Comparison of ENCODE assay signal across 20 cellular contexts in genomic region chr20:64075556-64075955, GRCh38. TPM values are rescaled to one million over a fixed set of nuclear protein-coding genes. Genes with fewer than 3 reads are reported as not detected.
DNase-seq lines count a peak whose midpoint lies in the region; ATAC-seq, FAIRE-seq and TF ChIP-seq lines count a peak whose summit lies in the region.
"Had no signal": no experiment of that assay in that cellular context is flagged by ENCODE, and none has a peak within 500 bp of the region (broad histone marks: within the 10 kb centered on the region; RNA-seq: fewer than 3 reads in every experiment).

No MANE protein-coding gene starts in this region.

- H3K79me2 ChIP-seq in GM12878 (ENCODE audit: control insufficient read depth, insufficient read depth, low read length): peaks cover 30% of the 10 kb centered on the region

- BruUV-seq in GM12878 (replicated peaks; lab: Mats Ljungman, UMichigan): TSS peak; percentile 26

- DNase-seq in activated T-cell treated with anti-CD3 and anti-CD28 coated beads, Interleukin-2, amount 50 U/mL, for 24 hours: no peak
- DNase-seq in activated T-cell treated with anti-CD3 and anti-CD28 coated beads for 4 hours: no peak
- no peak for DNase-seq in GM12878 (ENCODE audit: low read depth, low spot score)
- DNase-seq in stimulated activated effector memory CD8-positive, alpha-beta T cell treated with anti-CD3 and anti-CD28 coated beads, Interleukin-12 subunit alpha, Interleukin-12 subunit beta, amount 100 ng/mL, for 72 hours (ENCODE audit: low spot score in 2 of 2): no peak
- DNase-seq in NCI-H1048 (lab: John Stamatoyannopoulos, UW): no peak
- no peak for DNase-seq in transverse colon
- DNase-seq: Calu3; CD4-positive, CD25-positive, alpha-beta regulatory T cell; DMS53; MV-4-11; NCI-H1436; NCI-H2029; NCI-H2171; NCI-H446 treated with DMSO at 0.1 percent for 48 hours; NCI-H748 treated with DMSO at 0.1 percent for 48 hours; OCI-M1 had no signal

- H3K27me3 ChIP-seq in GM12878 (replicated peaks in 1 of 2; ENCODE audit: control insufficient read depth in 2 of 2, insufficient read depth in 2 of 2, low read length in 1 of 2): no peaks in the 10 kb centered on the region
- peaks cover 13% of the 10 kb centered on the region for H3K27me3 ChIP-seq in transverse colon

- SMC1A ChIA-PET in GM12878 (lab: Charles Lee; ENCODE audit: uncharacterized antibody, unreplicated experiment): interaction anchor here (2.8 kb wide), 1 partner anchor 9 kb away, joined by 10 read pairs; no protein-coding TSS in a partner anchor

- RAD21 ChIA-PET in GM12878 (lab: Charles Lee; ENCODE audit: unreplicated experiment): interaction anchor here (0.6 to 1.8 kb wide), 3 partner anchors 26 to 63 kb away, joined by 4 to 5 read pairs (median 4); no protein-coding TSS in a partner anchor

- H3K36me3 ChIP-seq in GM12878 (ENCODE audit: control insufficient read depth in 2 of 2, insufficient read depth in 2 of 2, low read length in 1 of 2) (peaks cover 3 to 22% of the 10 kb centered on the region in 2 experiments), transverse colon (no peaks in the 10 kb centered on the region)

- H3K27ac ChIP-seq in GM12878 (ENCODE audit: control insufficient read depth, insufficient read depth) (no peak overlapping the region), transverse colon (no peak overlapping the region)
- H3K27ac ChIP-seq: A549 had no signal

- no peak for FAIRE-seq in GM12878 (lab: Jason Lieb, UNC)
- FAIRE-seq: A549 had no signal

- H3K4me2 ChIP-seq in GM12878 (ENCODE audit: control insufficient read depth, insufficient read depth): no peak overlapping the region
- H3K4me2 ChIP-seq: A549 had no signal

- intact Hi-C loops in GM12878 (cut with micrococcal nuclease; ENCODE audit: unreplicated experiment) (no loop called here), transverse colon (cut with DNase I; ENCODE audit: low total_unique reads) (no loop called here)

- no peaks in the 10 kb centered on the region for H4K20me1 ChIP-seq in GM12878 (ENCODE audit: control insufficient read depth, insufficient read depth)

- H3K4me3 Mint-ChIP-seq in activated T-cell treated with anti-CD3 and anti-CD28 coated beads, Interleukin-2, amount 50 U/mL, for 24 hours: no peak overlapping the region
- peak overlapping the region in 3 of 4 donors; percentile 53 to 83 (median 76) for H3K4me3 Mint-ChIP-seq in IgD-negative memory B cell
- peak overlapping the region; percentile 91 for H3K4me3 Mint-ChIP-seq in stimulated activated effector memory CD8-positive, alpha-beta T cell treated with anti-CD3 and anti-CD28 coated beads, Interleukin-12 subunit alpha, Interleukin-12 subunit beta, amount 100 ng/mL, for 72 hours

- ATAC-seq in GM12878 (no peak), GM18505 (IDR thresholded peaks at IDR 0.05; ENCODE audit: unreplicated experiment) (no peak)
- ATAC-seq in stimulated activated effector memory CD8-positive, alpha-beta T cell treated with anti-CD3 and anti-CD28 coated beads, Interleukin-12 subunit alpha, Interleukin-12 subunit beta, amount 100 ng/mL, for 72 hours: no peak
- ATAC-seq: A549 had no signal

- no peak overlapping the region for H3K9ac ChIP-seq in GM12878 (ENCODE audit: control insufficient read depth, insufficient read depth, low read length)

- no peak overlapping the region for H2AFZ ChIP-seq in GM12878 (ENCODE audit: control insufficient read depth, low read depth, low read length)

- no peak for TF ChIP-seq CTCF in GM12878 (IDR thresholded peaks at IDR 0.05 in 2 of 3, conservative IDR thresholded peaks at IDR 0.05 in 1 of 3; ENCODE audit: control insufficient read depth in 2 of 3, extremely low read depth in 1 of 3, insufficient read depth in 1 of 3, low read depth in 3 of 3, low read length in 3 of 3)
- TF ChIP-seq CTCF in transverse colon (IDR thresholded peaks at IDR 0.05): no peak

- in situ Hi-C loops in GM12878 (cut with MboI): no loop called here
- in situ Hi-C loops in transverse colon (cut with MboI; ENCODE audit: low pct_ligation_motif_present in 1 of 4, low pct_unique_long_range_greater_than_20kb in 1 of 4, low sequenced_read_pairs in 3 of 4): no loop called here

- peak overlapping the region; percentile 79 for H3K27ac Mint-ChIP-seq in activated T-cell treated with anti-CD3 and anti-CD28 coated beads, Interleukin-2, amount 50 U/mL, for 24 hours
- peak overlapping the region in 2 of 3 donors; percentile 13 to 46 for H3K27ac Mint-ChIP-seq in IgD-negative memory B cell
- H3K27ac Mint-ChIP-seq in stimulated activated effector memory CD8-positive, alpha-beta T cell treated with anti-CD3 and anti-CD28 coated beads, Interleukin-12 subunit alpha, Interleukin-12 subunit beta, amount 100 ng/mL, for 72 hours: peak overlapping the region; percentile 37

- peaks cover 48% of the 10 kb centered on the region for H3K36me3 Mint-ChIP-seq in activated T-cell treated with anti-CD3 and anti-CD28 coated beads, Interleukin-2, amount 50 U/mL, for 24 hours (ENCODE audit: low read depth)
- peaks cover 4% of the 10 kb centered on the region for H3K36me3 Mint-ChIP-seq in IgD-negative memory B cell
- H3K36me3 Mint-ChIP-seq in stimulated activated effector memory CD8-positive, alpha-beta T cell treated with anti-CD3 and anti-CD28 coated beads, Interleukin-12 subunit alpha, Interleukin-12 subunit beta, amount 100 ng/mL, for 72 hours: peaks cover 54% of the 10 kb centered on the region

- no peaks in the 10 kb centered on the region for H3K9me3 ChIP-seq in GM12878 (replicated peaks; ENCODE audit: control insufficient read depth, insufficient read depth, low read length)
- no peaks in the 10 kb centered on the region for H3K9me3 ChIP-seq in transverse colon
- H3K9me3 ChIP-seq: A549, HAP-1 had no signal

- H3K4me1 Mint-ChIP-seq in activated T-cell treated with anti-CD3 and anti-CD28 coated beads, Interleukin-2, amount 50 U/mL, for 24 hours (ENCODE audit: low read depth): peaks cover 27% of the 10 kb centered on the region
- H3K4me1 Mint-ChIP-seq in IgD-negative memory B cell: peaks cover 5 to 12% (median 9%) of the 10 kb centered on the region in 3 donors
- H3K4me1 Mint-ChIP-seq in stimulated activated effector memory CD8-positive, alpha-beta T cell treated with anti-CD3 and anti-CD28 coated beads, Interleukin-12 subunit alpha, Interleukin-12 subunit beta, amount 100 ng/mL, for 72 hours: peaks cover 36% of the 10 kb centered on the region

- no peaks in the 10 kb centered on the region for H3K9me3 Mint-ChIP-seq in activated T-cell treated with anti-CD3 and anti-CD28 coated beads, Interleukin-2, amount 50 U/mL, for 24 hours
- no peaks in the 10 kb centered on the region for H3K9me3 Mint-ChIP-seq in IgD-negative memory B cell
- no peaks in the 10 kb centered on the region for H3K9me3 Mint-ChIP-seq in stimulated activated effector memory CD8-positive, alpha-beta T cell treated with anti-CD3 and anti-CD28 coated beads, Interleukin-12 subunit alpha, Interleukin-12 subunit beta, amount 100 ng/mL, for 72 hours
- H3K9me3 Mint-ChIP-seq: CD4-positive, CD25-positive, alpha-beta regulatory T cell had no signal

- H3K27me3 Mint-ChIP-seq in activated T-cell treated with anti-CD3 and anti-CD28 coated beads, Interleukin-2, amount 50 U/mL, for 24 hours: no peaks in the 10 kb centered on the region
- no peaks in the 10 kb centered on the region for H3K27me3 Mint-ChIP-seq in IgD-negative memory B cell
- H3K27me3 Mint-ChIP-seq: CD4-positive, CD25-positive, alpha-beta regulatory T cell had no signal

- CTCF ChIA-PET in GM12878 (lab: Yijun Ruan, JAX): no interaction called here

- TF ChIP-seq RAD21 in GM12878 (IDR thresholded peaks at IDR 0.05; ENCODE audit: insufficient read depth, low read depth, low read length): no peak

- TF ChIP-seq EP300 in GM12878 (IDR thresholded peaks at IDR 0.05; ENCODE audit: borderline replicate concordance in 1 of 2, control insufficient read depth in 1 of 2, low read depth in 2 of 2, low read length in 2 of 2) (no peak), transverse colon (IDR thresholded peaks at IDR 0.05; ENCODE audit: low read depth) (no peak)

- 78% methylated on average over 8 of the region's 12 CpGs for WGBS in GM12878 (ENCODE audit: insufficient coverage, insufficient replicate concordance, low lambda C conversion rate, missing lambda C conversion rate)
- 88% methylated on average over 12 of the region's 12 CpGs; no CpG with 5 or more reads in 1 of the 2 donors for WGBS in transverse colon (ENCODE audit: low coverage in 1 of 2), 2 donors

- POLR2A ChIA-PET in GM12878 (lab: Charles Lee): interaction anchor here (1.2 to 2.5 kb wide), 3 partner anchors 11 to 37 kb away, joined by 3 to 10 read pairs (median 4); no protein-coding TSS in a partner anchor

- H3K4me3 ChIP-seq in GM12878 (no peak overlapping the region), transverse colon (no peak overlapping the region)
- H3K4me3 ChIP-seq: A549, HAP-1 had no signal

- peaks cover 18% of the 10 kb centered on the region; the same call in 1 of the 2 replicates for H3K4me1 ChIP-seq in GM12878 (ENCODE audit: control insufficient read depth, insufficient read depth, low read length)
- peaks cover 9 to 19% (median 15%) of the 10 kb centered on the region in 4 donors for H3K4me1 ChIP-seq in transverse colon

- TF ChIP-seq POLR2A in GM12878 (IDR thresholded peaks at IDR 0.05; ENCODE audit: low read depth, low read length): no peak
- TF ChIP-seq POLR2A in transverse colon (IDR thresholded peaks at IDR 0.05): no peak
- no peak for TF ChIP-seq POLR2A in GM18505 (IDR thresholded peaks at IDR 0.05; ENCODE audit: borderline replicate concordance, extremely low read depth, insufficient read depth, insufficient read length)

RNA-seq across cellular contexts. Expression of gene RGS19, which starts 3.8 kb away (rescaled TPM):
- polyA plus RNA-seq in IgD-negative memory B cell: 202 TPM
- total RNA-seq in GM12878 (2013; cell fraction: nucleolus; rRNA removed): 36.2 and 39.2 TPM in 2 replicates
- total RNA-seq in GM12878 (2014; rRNA removed): 56.0 and 62.4 TPM in 2 replicates
- 15.2 and 15.3 TPM in 2 replicates for total RNA-seq in GM12878 (2014; rRNA removed; fragmentation: Illumina TruSeq; extraction: Trizol)
- total RNA-seq in GM12878 (2021): 47.1 and 51.0 TPM in 2 replicates
- polyA plus RNA-seq in GM12878 (2011; ENCODE audit: low read depth): 7.5 TPM
- polyA plus RNA-seq in GM12878 (2011; rRNA removed): 22.6 and 34.7 TPM in 2 replicates
- 51.6 and 94.5 TPM in 2 replicates for polyA plus RNA-seq in GM12878 (2011; cell fraction: cytosol; rRNA removed)
- polyA plus RNA-seq in GM12878 (2011; cell fraction: nucleus; rRNA removed): 56.1 and 57.8 TPM in 2 replicates
- 39.7 and 39.8 TPM in 2 replicates for polyA plus RNA-seq in GM12878 (2012)
- polyA plus RNA-seq in GM12878 (2014; fragmentation: Illumina TruSeq; extraction: Trizol): 4.7 and 9.6 TPM in 2 replicates
- polyA plus RNA-seq in GM12878 (2014; fragmentation: Nextera tagmentation; extraction: Ambion mirVana): 1 to 10 TPM in 1 of 2 experiments, under 1 TPM in 1; 0.82 to 3.3 TPM
- polyA plus RNA-seq in GM12878 (2014; rRNA removed): 61.4 and 64.3 TPM in 2 replicates
- polyA plus RNA-seq in GM12878 (2016; fragmentation: Nextera tagmentation; extraction: Ambion mirVana): 10 to 100 TPM; 45.0 to 53.5 TPM
- 21.4 and 38.2 TPM in 2 replicates for polyA minus RNA-seq in GM12878 (2011; rRNA and poly(A)+ RNA removed)
- 21.9 and 23.7 TPM in 2 replicates for polyA minus RNA-seq in GM12878 (2011; cell fraction: cytosol; rRNA and poly(A)+ RNA removed)
- polyA minus RNA-seq in GM12878 (2011; cell fraction: nucleus; rRNA and poly(A)+ RNA removed): 14.7 and 21.8 TPM in 2 replicates
- total RNA-seq in transverse colon: 10 to 100 TPM in 2 of 4 donors, 1 to 10 TPM in 1, not detected in 1; 5.5 to 37.4 (median 10.8) TPM

RNA-seq across cellular contexts. Expression of gene OPRL1, which starts 4.3 kb away (rescaled TPM):
- polyA plus RNA-seq in IgD-negative memory B cell (3.7 TPM), GM12878 (2011; rRNA removed) (0.14 and 0.38 TPM in 2 replicates), GM12878 (2014; fragmentation: Illumina TruSeq; extraction: Trizol) (0.15 TPM in 1 of 2 replicates, not detected in the other), GM12878 (2014; fragmentation: Nextera tagmentation; extraction: Ambion mirVana) (under 1 TPM in 1 of 2 experiments, not detected in 1; 0.04 TPM), GM12878 (2014; rRNA removed) (0.27 and 0.36 TPM in 2 replicates), GM12878 (2016; fragmentation: Nextera tagmentation; extraction: Ambion mirVana) (under 1 TPM; 0.12 to 0.24 TPM)
- 0.69 and 0.71 TPM in 2 replicates for total RNA-seq in GM12878 (2013; cell fraction: nucleolus; rRNA removed)
- total RNA-seq in GM12878 (2014; rRNA removed) (0.34 and 0.38 TPM in 2 replicates), GM12878 (2014; rRNA removed; fragmentation: Illumina TruSeq; extraction: Trizol) (0.09 and 0.14 TPM in 2 replicates), GM12878 (2021) (0.41 and 0.51 TPM in 2 replicates), transverse colon (under 1 TPM in 2 of 4 donors, not detected in 2; 0.14 to 0.32 TPM)
- polyA plus RNA-seq in GM12878 (2011; ENCODE audit: low read depth): 0.29 TPM
- 0.42 and 0.48 TPM in 2 replicates for polyA plus RNA-seq in GM12878 (2011; cell fraction: cytosol; rRNA removed)
- 0.97 and 1.1 TPM in 2 replicates for polyA plus RNA-seq in GM12878 (2011; cell fraction: nucleus; rRNA removed)
- 0.58 and 0.86 TPM in 2 replicates for polyA plus RNA-seq in GM12878 (2012)
- 0.37 and 0.88 TPM in 2 replicates for polyA minus RNA-seq in GM12878 (2011; rRNA and poly(A)+ RNA removed)
- polyA minus RNA-seq in GM12878 (2011; cell fraction: cytosol; rRNA and poly(A)+ RNA removed): 0.31 TPM in 1 of 2 replicates, not detected in the other
- polyA minus RNA-seq in GM12878 (2011; cell fraction: nucleus; rRNA and poly(A)+ RNA removed): 0.19 and 0.24 TPM in 2 replicates

RNA-seq across cellular contexts. Expression of gene LKAAEAR1, which starts 8.6 kb away (rescaled TPM):
- polyA plus RNA-seq in IgD-negative memory B cell (0.83 TPM), GM12878 (2011; rRNA removed) (not detected in 2 replicates), GM12878 (2014; fragmentation: Illumina TruSeq; extraction: Trizol) (not detected in 2 replicates), GM12878 (2014; fragmentation: Nextera tagmentation; extraction: Ambion mirVana) (not detected), GM12878 (2014; rRNA removed) (not detected in 2 replicates), GM12878 (2016; fragmentation: Nextera tagmentation; extraction: Ambion mirVana) (not detected)
- total RNA-seq in GM12878 (2013; cell fraction: nucleolus; rRNA removed): not detected in 2 replicates
- total RNA-seq in GM12878 (2014; rRNA removed) (not detected in 2 replicates), GM12878 (2014; rRNA removed; fragmentation: Illumina TruSeq; extraction: Trizol) (not detected in 2 replicates), GM12878 (2021) (not detected in 2 replicates), transverse colon (not detected)
- not detected for polyA plus RNA-seq in GM12878 (2011; ENCODE audit: low read depth)
- polyA plus RNA-seq in GM12878 (2011; cell fraction: cytosol; rRNA removed): not detected in 2 replicates
- not detected in 2 replicates for polyA plus RNA-seq in GM12878 (2011; cell fraction: nucleus; rRNA removed)
- polyA plus RNA-seq in GM12878 (2012): not detected in 2 replicates
- polyA minus RNA-seq in GM12878 (2011; rRNA and poly(A)+ RNA removed): not detected in 2 replicates
- not detected in 2 replicates for polyA minus RNA-seq in GM12878 (2011; cell fraction: cytosol; rRNA and poly(A)+ RNA removed)
- not detected in 2 replicates for polyA minus RNA-seq in GM12878 (2011; cell fraction: nucleus; rRNA and poly(A)+ RNA removed)
- total RNA-seq: Calu3; CD4-positive, CD25-positive, alpha-beta regulatory T cell had no signal

RNA-seq across cellular contexts. Expression of gene TCEA2, which starts 12.6 kb away (rescaled TPM):
- 41.3 TPM for polyA plus RNA-seq in IgD-negative memory B cell
- total RNA-seq in GM12878 (2013; cell fraction: nucleolus; rRNA removed): 10.1 and 12.7 TPM in 2 replicates
- 13.4 and 17.2 TPM in 2 replicates for total RNA-seq in GM12878 (2014; rRNA removed)
- 8.8 and 9.3 TPM in 2 replicates for total RNA-seq in GM12878 (2014; rRNA removed; fragmentation: Illumina TruSeq; extraction: Trizol)
- 38.0 and 42.5 TPM in 2 replicates for total RNA-seq in GM12878 (2021)
- polyA plus RNA-seq in GM12878 (2011; ENCODE audit: low read depth): 23.0 TPM
- 11.4 and 13.2 TPM in 2 replicates for polyA plus RNA-seq in GM12878 (2011; rRNA removed)
- 25.9 and 26.5 TPM in 2 replicates for polyA plus RNA-seq in GM12878 (2011; cell fraction: cytosol; rRNA removed)
- polyA plus RNA-seq in GM12878 (2011; cell fraction: nucleus; rRNA removed): 84.3 and 88.7 TPM in 2 replicates
- polyA plus RNA-seq in GM12878 (2012): 27.4 and 30.3 TPM in 2 replicates
- 2.8 and 10.8 TPM in 2 replicates for polyA plus RNA-seq in GM12878 (2014; fragmentation: Illumina TruSeq; extraction: Trizol)
- polyA plus RNA-seq in GM12878 (2014; fragmentation: Nextera tagmentation; extraction: Ambion mirVana): 10 to 100 TPM in 1 of 2 experiments, 1 to 10 TPM in 1; 3.4 to 12.3 TPM
- 17.8 and 26.0 TPM in 2 replicates for polyA plus RNA-seq in GM12878 (2014; rRNA removed)
- polyA plus RNA-seq in GM12878 (2016; fragmentation: Nextera tagmentation; extraction: Ambion mirVana): 10 to 100 TPM; 21.2 to 22.0 TPM
- polyA minus RNA-seq in GM12878 (2011; rRNA and poly(A)+ RNA removed): 7.1 and 14.5 TPM in 2 replicates
- 6.0 and 6.2 TPM in 2 replicates for polyA minus RNA-seq in GM12878 (2011; cell fraction: cytosol; rRNA and poly(A)+ RNA removed)
- 15.2 and 18.4 TPM in 2 replicates for polyA minus RNA-seq in GM12878 (2011; cell fraction: nucleus; rRNA and poly(A)+ RNA removed)
- 10 to 100 TPM in 3 of 4 donors, 1 to 10 TPM in 1; 5.6 to 94.3 (median 14.8) TPM for total RNA-seq in transverse colon

RNA-seq across cellular contexts. Expression of gene SOX18, which starts 26.1 kb away (rescaled TPM):
- polyA plus RNA-seq in IgD-negative memory B cell (not detected), GM12878 (2011; rRNA removed) (0.24 and 0.53 TPM in 2 replicates), GM12878 (2014; fragmentation: Illumina TruSeq; extraction: Trizol) (not detected in 2 replicates), GM12878 (2014; fragmentation: Nextera tagmentation; extraction: Ambion mirVana) (under 1 TPM; 0.05 TPM), GM12878 (2014; rRNA removed) (2.1 and 2.2 TPM in 2 replicates), GM12878 (2016; fragmentation: Nextera tagmentation; extraction: Ambion mirVana) (not detected)
- total RNA-seq in GM12878 (2013; cell fraction: nucleolus; rRNA removed): 25.0 and 25.2 TPM in 2 replicates
- total RNA-seq in GM12878 (2014; rRNA removed) (0.16 and 0.28 TPM in 2 replicates), GM12878 (2014; rRNA removed; fragmentation: Illumina TruSeq; extraction: Trizol) (0.09 TPM in 2 replicates), GM12878 (2021) (5.6 TPM in 2 replicates), transverse colon (10 to 100 TPM in 1 of 4 donors, 1 to 10 TPM in 3; 1.8 to 14.2 (median 6.5) TPM)
- polyA plus RNA-seq in GM12878 (2011; ENCODE audit: low read depth): 0.13 TPM
- 1.7 and 2.7 TPM in 2 replicates for polyA plus RNA-seq in GM12878 (2011; cell fraction: cytosol; rRNA removed)
- polyA plus RNA-seq in GM12878 (2011; cell fraction: nucleus; rRNA removed): 6.0 and 7.2 TPM in 2 replicates
- polyA plus RNA-seq in GM12878 (2012): 1.3 and 2.5 TPM in 2 replicates
- 0.37 and 0.46 TPM in 2 replicates for polyA minus RNA-seq in GM12878 (2011; rRNA and poly(A)+ RNA removed)
- 5.1 and 8.3 TPM in 2 replicates for polyA minus RNA-seq in GM12878 (2011; cell fraction: cytosol; rRNA and poly(A)+ RNA removed)
- polyA minus RNA-seq in GM12878 (2011; cell fraction: nucleus; rRNA and poly(A)+ RNA removed): 1.6 and 3.3 TPM in 2 replicates
- total RNA-seq: Calu3; CD4-positive, CD25-positive, alpha-beta regulatory T cell had no signal
- polyA plus RNA-seq: CD4-positive, CD25-positive, alpha-beta regulatory T cell had no signal
